In genomic region chr5:67605730-67606585, GRCh38 we compare ENCODE assay signal across 23 cellular contexts.
DNase-seq lines count a peak whose midpoint lies in the region; ATAC-seq, FAIRE-seq and TF ChIP-seq lines count a peak whose summit lies in the region.
"Had no signal": no experiment of that assay in that cellular context is flagged by ENCODE, and none has a peak within 500 bp of the region (broad histone marks: within the 10 kb centered on the region; RNA-seq: fewer than 3 reads in every experiment).

No MANE protein-coding gene starts in this region.

- TF ChIP-seq RAD21 in HepG2 (CRISPR knock-in tag; IDR thresholded peaks at IDR 0.05), result no peak

- H3K36me3 ChIP-seq in Caco-2 (ENCODE audit: control insufficient read depth, insufficient read depth, low read length) (no peaks in the 10 kb centered on the region; the same call in 1 of the 2 replicates), endodermal cell (ENCODE audit: control insufficient read depth, insufficient read depth, low read length) (no peaks in the 10 kb centered on the region), HepG2 (replicated peaks in 1 of 2; ENCODE audit: control insufficient read depth in 1 of 2, insufficient read depth in 2 of 2, low read length in 2 of 2) (no peaks in the 10 kb centered on the region), neural progenitor cell (no peaks in the 10 kb centered on the region)
- H3K36me3 ChIP-seq: BLaER1 treated with 17β-estradiol and CSF1 and Interleukin-3, amounts not matched to agents 10 nM and 100 nM had no signal

- TF ChIP-seq CTCF in Caco-2 (IDR thresholded peaks at IDR 0.05; ENCODE audit: insufficient read depth in 1 of 2, low read depth in 1 of 2, low read length in 1 of 2, severe bottlenecking in 1 of 2, unreplicated experiment in 1 of 2), result no peak
- no peak for TF ChIP-seq CTCF in endodermal cell (conservative IDR thresholded peaks at IDR 0.05)
- no peak for TF ChIP-seq CTCF in HepG2 (CRISPR knock-in tag; IDR thresholded peaks at IDR 0.05)
- no peak for TF ChIP-seq CTCF in neural progenitor cell (IDR thresholded peaks at IDR 0.05)
- no peak for TF ChIP-seq CTCF in coronary artery (IDR thresholded peaks at IDR 0.05)

- intact Hi-C loops in Caco-2 (cut with micrococcal nuclease; ENCODE audit: unreplicated experiment) (no loop called here), HepG2 (cut with micrococcal nuclease; ENCODE audit: unreplicated experiment) (loop anchor here (2.0 to 5.0 kb wide), 3 partner anchors 165 to 631 kb away; no protein-coding TSS in a partner anchor)

- H3K4me1 Mint-ChIP-seq in Caco-2 (ENCODE audit: low read depth, unreplicated experiment) (peaks cover 21% of the 10 kb centered on the region), endodermal cell (peaks cover 17% of the 10 kb centered on the region), neural progenitor cell (no peaks in the 10 kb centered on the region)
- peaks cover 0 to 3% of the 10 kb centered on the region in 2 donors for H3K4me1 Mint-ChIP-seq in natural killer cell treated with Interleukin-12 subunit alpha and Interleukin-12 subunit beta and Interleukin-15 and Interleukin-18, amount 100 ng/mL, for 72 hours (ENCODE audit: low read depth in 2 of 2)
- H3K4me1 Mint-ChIP-seq: B cell, IgD-negative memory B cell had no signal

- FAIRE-seq in HepG2 (lab: Jason Lieb, UNC), result peak; percentile 76
- FAIRE-seq: GM12892 had no signal

- H3K4me2 ChIP-seq in HepG2 (ENCODE audit: low read depth, low read length), result peak overlapping the region; percentile 83
- no peak overlapping the region for H3K4me2 ChIP-seq in neural progenitor cell
- H3K4me2 ChIP-seq: BLaER1 treated with 17β-estradiol and CSF1 and Interleukin-3, amounts not matched to agents 10 nM and 100 nM had no signal

- H3K27ac ChIP-seq in endodermal cell (ENCODE audit: low read depth, low read length) (no peak overlapping the region), HepG2 (ENCODE audit: extremely low read length, insufficient read depth, low read length) (peak overlapping the region; percentile 93), neural progenitor cell (no peak overlapping the region), coronary artery (no peak overlapping the region)
- H3K27ac ChIP-seq: BLaER1 treated with 17β-estradiol and CSF1 and Interleukin-3, amounts not matched to agents 10 nM and 100 nM; HL-60 had no signal

- H3K36me3 Mint-ChIP-seq in Caco-2 (ENCODE audit: insufficient read depth, unreplicated experiment) (peaks cover 9% of the 10 kb centered on the region), endodermal cell (ENCODE audit: low read depth) (peaks cover 2% of the 10 kb centered on the region), neural progenitor cell (no peaks in the 10 kb centered on the region)
- H3K36me3 Mint-ChIP-seq in natural killer cell treated with Interleukin-12 subunit alpha and Interleukin-12 subunit beta and Interleukin-15 and Interleukin-18, amount 100 ng/mL, for 72 hours, result peaks cover 13% of the 10 kb centered on the region
- H3K36me3 Mint-ChIP-seq: CD8-positive, alpha-beta T cell had no signal

- DNase-seq in Caco-2, result peak in 1 of 2 experiments; percentile 3
- no peak for DNase-seq in endodermal cell
- peak; percentile 92 for DNase-seq in HepG2 (ENCODE audit: low spot score)
- DNase-seq in neural progenitor cell (ENCODE audit: low spot score), result no peak
- no peak for DNase-seq in NCI-H446 (lab: John Stamatoyannopoulos, UW)
- no peak for DNase-seq in natural killer cell treated with Interleukin-12 subunit alpha and Interleukin-12 subunit beta and Interleukin-15 and Interleukin-18, amount 100 ng/mL, for 72 hours (ENCODE audit: low spot score)
- DNase-seq in occipital lobe (lab: John Stamatoyannopoulos, UW), result no peak
- DNase-seq in coronary artery (ENCODE audit: low spot score), result no peak
- DNase-seq: 8988T; CD8-positive, alpha-beta T cell; DMS 273 treated with DMSO at 0.1 percent for 48 hours; DMS79; GDM1; GOT3; H7; HFFc6; KBM-7 had no signal

- no peak overlapping the region for H3K4me3 ChIP-seq in Caco-2 (ENCODE audit: low read depth, low read length)
- H3K4me3 ChIP-seq in endodermal cell (ENCODE audit: low read length), result peak overlapping the region; percentile 60
- H3K4me3 ChIP-seq in HepG2 (replicated peaks in 1 of 3; ENCODE audit: insufficient read depth in 1 of 3, low read depth in 2 of 3, low read length in 3 of 3), result peak overlapping the region; percentile 4 to 54 (median 46); a peak in 5 of 6 replicates
- no peak overlapping the region for H3K4me3 ChIP-seq in neural progenitor cell
- no peak overlapping the region for H3K4me3 ChIP-seq in coronary artery
- H3K4me3 ChIP-seq: BLaER1 treated with 17β-estradiol and CSF1 and Interleukin-3, amounts not matched to agents 10 nM and 100 nM had no signal

- H3K27ac Mint-ChIP-seq in Caco-2 (ENCODE audit: unreplicated experiment) (peak overlapping the region; percentile 61), endodermal cell (no peak overlapping the region), neural progenitor cell (peak overlapping the region; percentile 24)
- H3K27ac Mint-ChIP-seq in natural killer cell treated with Interleukin-12 subunit alpha and Interleukin-12 subunit beta and Interleukin-15 and Interleukin-18, amount 100 ng/mL, for 72 hours, result no peak overlapping the region
- H3K27ac Mint-ChIP-seq: B cell; CD8-positive, alpha-beta T cell; HFFc6; IgD-negative memory B cell had no signal

- peak; percentile 96 for ATAC-seq in HepG2
- no peak for ATAC-seq in natural killer cell treated with Interleukin-12 subunit alpha and Interleukin-12 subunit beta and Interleukin-15 and Interleukin-18, amount 100 ng/mL, for 72 hours
- ATAC-seq: CD8-positive, alpha-beta T cell; HCT116 had no signal

- H3F3A ChIP-seq in neural progenitor cell (ENCODE audit: low read depth), result no peaks in the 10 kb centered on the region

- 60 to 83% methylated on average over 1 to 8 of the region's 9 CpGs for WGBS in endodermal cell (ENCODE audit: insufficient coverage in 1 of 2, insufficient read length in 1 of 2), 2 experiments
- 0% methylated on average over 9 of the region's 9 CpGs for WGBS in HepG2 (ENCODE audit: low lambda C conversion rate)

- POLR2A ChIA-PET in Caco-2 (lab: Charles Lee) (interaction anchor here (0.7 kb wide), 1 partner anchor 11 kb away, joined by 3 read pairs; no protein-coding TSS in a partner anchor), HepG2 (lab: Yijun Ruan, JAX) (interaction anchor here (0.7 to 4.1 kb wide), 18 partner anchors 9 to 646 kb away, joined by 3 to 69 read pairs (median 4); partner anchors contain the start of gene PIK3R1)

- BruUV-seq in Caco-2 (replicated peaks; lab: Mats Ljungman, UMichigan) (no TSS peak), HepG2 (replicated peaks; lab: Mats Ljungman, UMichigan) (no TSS peak)

- peak; percentile 24 to 57; a peak in 2 of 4 replicates for TF ChIP-seq POLR2A in HepG2 (IDR thresholded peaks at IDR 0.05; ENCODE audit: insufficient read depth in 1 of 2, low read depth in 2 of 2, low read length in 2 of 2)

- H3K27me3 ChIP-seq in Caco-2 (replicated peaks; ENCODE audit: control insufficient read depth, insufficient read depth, low read length) (no peaks in the 10 kb centered on the region), endodermal cell (ENCODE audit: control insufficient read depth, insufficient read depth, low read length, poor library complexity, severe bottlenecking) (no peaks in the 10 kb centered on the region), HepG2 (ENCODE audit: control insufficient read depth in 1 of 2, insufficient read depth in 2 of 2, low read length in 2 of 2) (no peaks in the 10 kb centered on the region), neural progenitor cell (no peaks in the 10 kb centered on the region)
- H3K27me3 ChIP-seq: BLaER1 treated with 17β-estradiol and CSF1 and Interleukin-3, amounts not matched to agents 10 nM and 100 nM had no signal

- no peaks in the 10 kb centered on the region for H3K79me2 ChIP-seq in HepG2 (ENCODE audit: insufficient read depth, low read length)
- no peaks in the 10 kb centered on the region for H3K79me2 ChIP-seq in neural progenitor cell (ENCODE audit: low read depth)

- CTCF ChIA-PET in Caco-2 (lab: Charles Lee), result no interaction called here
- CTCF ChIA-PET in HepG2 (lab: Yijun Ruan, JAX; ENCODE audit: low intra/inter-chr PET ratio, low total read pairs), result no interaction called here

- no peaks in the 10 kb centered on the region for H3K27me3 Mint-ChIP-seq in Caco-2 (ENCODE audit: insufficient read depth, unreplicated experiment)
- H3K27me3 Mint-ChIP-seq in endodermal cell (ENCODE audit: insufficient read depth), result no peaks in the 10 kb centered on the region
- H3K27me3 Mint-ChIP-seq in neural progenitor cell (ENCODE audit: insufficient read depth, low read depth), result peaks cover 6% of the 10 kb centered on the region
- peaks cover 6 to 8% of the 10 kb centered on the region in 2 donors for H3K27me3 Mint-ChIP-seq in natural killer cell treated with Interleukin-12 subunit alpha and Interleukin-12 subunit beta and Interleukin-15 and Interleukin-18, amount 100 ng/mL, for 72 hours

- H4K20me1 ChIP-seq in HepG2 (ENCODE audit: insufficient read depth, low read length) (no peaks in the 10 kb centered on the region), neural progenitor cell (ENCODE audit: low read depth) (no peaks in the 10 kb centered on the region)
- H4K20me1 ChIP-seq: BLaER1 treated with 17β-estradiol and CSF1 and Interleukin-3, amounts not matched to agents 10 nM and 100 nM had no signal

- H2AFZ ChIP-seq in HepG2 (ENCODE audit: low read length) (peak overlapping the region; percentile 34), neural progenitor cell (replicated peaks) (no peak overlapping the region)

- H3K9me3 Mint-ChIP-seq in Caco-2 (ENCODE audit: unreplicated experiment) (peaks cover 19% of the 10 kb centered on the region), endodermal cell (peaks cover 38% of the 10 kb centered on the region), neural progenitor cell (peaks cover 28% of the 10 kb centered on the region)
- H3K9me3 Mint-ChIP-seq in natural killer cell treated with Interleukin-12 subunit alpha and Interleukin-12 subunit beta and Interleukin-15 and Interleukin-18, amount 100 ng/mL, for 72 hours, result peaks cover 4% of the 10 kb centered on the region

- H3K9ac ChIP-seq in endodermal cell (ENCODE audit: extremely low read depth, low read length, poor library complexity, severe bottlenecking), result no peak overlapping the region
- peak overlapping the region; percentile 72 for H3K9ac ChIP-seq in HepG2 (ENCODE audit: insufficient read depth, low read depth, low read length)
- no peak overlapping the region for H3K9ac ChIP-seq in neural progenitor cell
- H3K9ac ChIP-seq: BLaER1 treated with 17β-estradiol and CSF1 and Interleukin-3, amounts not matched to agents 10 nM and 100 nM had no signal

- H3K4me1 ChIP-seq in Caco-2 (peaks cover 18% of the 10 kb centered on the region), endodermal cell (ENCODE audit: control insufficient read depth, insufficient read depth, low read length) (peaks cover 4% of the 10 kb centered on the region), HepG2 (ENCODE audit: insufficient read depth, low read length) (peaks cover 50% of the 10 kb centered on the region), neural progenitor cell (no peaks in the 10 kb centered on the region)
- H3K4me1 ChIP-seq: BLaER1 treated with 17β-estradiol and CSF1 and Interleukin-3, amounts not matched to agents 10 nM and 100 nM had no signal

- H3K9me3 ChIP-seq in Caco-2 (no peaks in the 10 kb centered on the region), endodermal cell (ENCODE audit: control insufficient read depth, low read length) (peaks cover 22% of the 10 kb centered on the region), HepG2 (ENCODE audit: low read length) (peaks cover 19% of the 10 kb centered on the region; the same call in 1 of the 2 replicates), neural progenitor cell (ENCODE audit: low read depth) (no peaks in the 10 kb centered on the region)

- in situ Hi-C loops in HepG2 (cut with HindIII; ENCODE audit: extremely low pct_ligation_motif_present, low pct_unique_long_range_greater_than_20kb), result no loop called here

- H3K4me3 Mint-ChIP-seq in Caco-2 (ENCODE audit: unreplicated experiment), result peak overlapping the region; percentile 52
- H3K4me3 Mint-ChIP-seq in endodermal cell, result no peak overlapping the region
- no peak overlapping the region for H3K4me3 Mint-ChIP-seq in neural progenitor cell
- H3K4me3 Mint-ChIP-seq in natural killer cell treated with Interleukin-12 subunit alpha and Interleukin-12 subunit beta and Interleukin-15 and Interleukin-18, amount 100 ng/mL, for 72 hours, result no peak overlapping the region
- H3K4me3 Mint-ChIP-seq: B cell; CD8-positive, alpha-beta T cell; HFFc6 had no signal

- TF ChIP-seq EP300 in HepG2 (IDR thresholded peaks at IDR 0.05; ENCODE audit: low read depth in 2 of 2, low read length in 2 of 2), result peak in 1 of 2 experiments; percentile 78; a peak in 2 of 4 replicates
- TF ChIP-seq EP300 in HepG2 (CRISPR knock-in tag; IDR thresholded peaks at IDR 0.05; ENCODE audit: borderline replicate concordance), result no peak

Comparison
In these comparisons a context has a peak if more than half of its experiments do, and no peak if none do; other contexts are left out.
1. H3K4me3 ChIP-seq: peak in endodermal cell (single experiment) and HepG2 (3 of 3); none in Caco-2 (single experiment), neural progenitor cell (single experiment) and coronary artery (single experiment).
2. H3K27ac Mint-ChIP-seq: peak in Caco-2 (single experiment) and neural progenitor cell (single experiment); none in endodermal cell (single experiment) and natural killer cell treated with Interleukin-12 subunit alpha and Interleukin-12 subunit beta and Interleukin-15 and Interleukin-18, amount 100 ng/mL, for 72 hours (0 of 2).